8 cellular contexts compared by ENCODE assay signal in genomic region chr2:218259099-218259921, GRCh38.
A peak's percentile ranks its signal among the peaks of the same experiment; 100 is the strongest.
DNase-seq lines count a peak whose midpoint lies in the region; ATAC-seq lines count a peak whose summit lies in the region.

No MANE protein-coding gene starts in this region.

- no peak for ATAC-seq in GM18907 (IDR thresholded peaks at IDR 0.05; ENCODE audit: unreplicated experiment)
- ATAC-seq in HG02981 (IDR thresholded peaks at IDR 0.05; ENCODE audit: unreplicated experiment): no peak

- DNase-seq in NOMO-1 (lab: John Stamatoyannopoulos, UW; ENCODE audit: unreplicated experiment in 2 of 2) (peak; percentile 22 to 37), NOMO-1 treated with dmso at 0.1 percent for 144 hours (lab: John Stamatoyannopoulos, UW; ENCODE audit: unreplicated experiment) (no peak), astrocyte of the hippocampus (ENCODE audit: low read depth, low spot score) (peak; percentile 70), left kidney (ENCODE audit: low read depth, low spot score) (peak; percentile 85), superior temporal gyrus (ENCODE audit: extremely low spot score) (peak; percentile 20), KG1 (lab: John Stamatoyannopoulos, UW) (no peak)

Comparison
In these comparisons a context has a peak if more than half of its experiments do, and no peak if none do; other contexts are left out.
1. DNase-seq: peak in NOMO-1 (2 of 2), astrocyte of the hippocampus (single experiment), left kidney (single experiment) and superior temporal gyrus (single experiment); none in NOMO-1 treated with dmso at 0.1 percent for 144 hours (single experiment) and KG1 (single experiment).